In genomic region chr16:30429678-30430427, GRCh38 we compare ENCODE assay signal across 1 cellular context.
A peak's percentile ranks its signal among the peaks of the same experiment; 100 is the strongest.
TF ChIP-seq lines count a peak whose summit lies in the region.

Gene DCTPP1, minus strand, starts transcription at chr16:30430030. Its CDS starts 50 bp downstream, at chr16:30429980.

TF ChIP-seq in HepG2, 621 proteins besides CTCF, POLR2A, EP300 and RAD21 (continued from another document and continues in another):
- TF ChIP-seq ZNF609 (CRISPR knock-in tag; IDR thresholded peaks at IDR 0.05; ENCODE audit: borderline replicate concordance), result peak; percentile 56; the same call in 1 of the 2 replicates
- TF ChIP-seq TAF1 (CRISPR knock-in tag; IDR thresholded peaks at IDR 0.05), result peak; percentile 87
- TF ChIP-seq ZC3H13 (CRISPR knock-in tag; IDR thresholded peaks at IDR 0.05), result peak; percentile 82; the same call in 1 of the 2 replicates
- no peak for TF ChIP-seq RFX1 (IDR thresholded peaks at IDR 0.05)
- TF ChIP-seq KLF6 (CRISPR knock-in tag; IDR thresholded peaks at IDR 0.05), result peak; percentile 90
- TF ChIP-seq ZNF251 (CRISPR knock-in tag; IDR thresholded peaks at IDR 0.05), result peak; percentile 96; the same call in 1 of the 2 replicates
- TF ChIP-seq AGO1 (IDR thresholded peaks at IDR 0.05; ENCODE audit: low read depth, low read length, poor library complexity, severe bottlenecking), result peak; percentile 54
- TF ChIP-seq ZSCAN5A (CRISPR knock-in tag; IDR thresholded peaks at IDR 0.05; ENCODE audit: borderline replicate concordance), result no peak; the same call in 1 of the 2 replicates
- peak; percentile 69; the same call in 1 of the 2 replicates for TF ChIP-seq ZNF281 (CRISPR knock-in tag; IDR thresholded peaks at IDR 0.05; ENCODE audit: borderline replicate concordance)
- peak; percentile 71 for TF ChIP-seq AGO2 (optimal IDR thresholded peaks at IDR 0.05; ENCODE audit: low read depth, low read length)
- TF ChIP-seq CREB1 (IDR thresholded peaks at IDR 0.05), result peak; percentile 80
- TF ChIP-seq CREB1 (CRISPR knock-in tag; IDR thresholded peaks at IDR 0.05), result peak; percentile 93
- TF ChIP-seq BCL6 (CRISPR knock-in tag; IDR thresholded peaks at IDR 0.05), result no peak
- peak; percentile 84; the same call in 1 of the 2 replicates for TF ChIP-seq ZNF589 (CRISPR knock-in tag; conservative IDR thresholded peaks at IDR 0.05)
- TF ChIP-seq TSC22D2 (CRISPR knock-in tag; IDR thresholded peaks at IDR 0.05; ENCODE audit: borderline replicate concordance), result no peak
- TF ChIP-seq MAFK (conservative IDR thresholded peaks at IDR 0.05 in 1 of 2, IDR thresholded peaks at IDR 0.05 in 1 of 2; ENCODE audit: low read length in 2 of 2), result peak in 1 of 2 experiments; percentile 63; a peak in 2 of 4 replicates
- TF ChIP-seq ZNF230 (CRISPR knock-in tag; IDR thresholded peaks at IDR 0.05), result peak; percentile 52; the same call in 1 of the 2 replicates
- no peak for TF ChIP-seq JUNB (CRISPR knock-in tag; IDR thresholded peaks at IDR 0.05; ENCODE audit: borderline replicate concordance)
- peak; percentile 85; the same call in 1 of the 2 replicates for TF ChIP-seq ZNF318 (CRISPR knock-in tag; IDR thresholded peaks at IDR 0.05)
- peak; percentile 84 for TF ChIP-seq ELF3 (CRISPR knock-in tag; IDR thresholded peaks at IDR 0.05)
- peak; percentile 82; the same call in 1 of the 2 replicates for TF ChIP-seq MXD3 (CRISPR knock-in tag; IDR thresholded peaks at IDR 0.05)
- TF ChIP-seq SMARCE1 (IDR thresholded peaks at IDR 0.05; ENCODE audit: borderline replicate concordance), result no peak
- TF ChIP-seq ZNF326 (CRISPR knock-in tag; IDR thresholded peaks at IDR 0.05; ENCODE audit: borderline replicate concordance), result no peak
- TF ChIP-seq MTERF4 (CRISPR knock-in tag; IDR thresholded peaks at IDR 0.05), result peak; percentile 56; the same call in 1 of the 2 replicates
- TF ChIP-seq ZHX1 (CRISPR knock-in tag; IDR thresholded peaks at IDR 0.05; ENCODE audit: low read depth), result no peak; the same call in 1 of the 2 replicates
- TF ChIP-seq SAP130 (CRISPR knock-in tag; IDR thresholded peaks at IDR 0.05; ENCODE audit: low read depth), result peak; percentile 94
- 0 out of 2 replicates have a peak, but pooled peaks have one; percentile 7 for TF ChIP-seq ZBTB14 (CRISPR knock-in tag; IDR thresholded peaks at IDR 0.05)
- no peak; the same call in 1 of the 2 replicates for TF ChIP-seq CC2D1A (CRISPR knock-in tag; IDR thresholded peaks at IDR 0.05)
- TF ChIP-seq ZNF569 (CRISPR knock-in tag; IDR thresholded peaks at IDR 0.05; ENCODE audit: borderline replicate concordance), result peak; percentile 68; the same call in 1 of the 2 replicates
- no peak; the same call in 1 of the 2 replicates for TF ChIP-seq ZFP36L2 (CRISPR knock-in tag; IDR thresholded peaks at IDR 0.05)
- no peak; the same call in 1 of the 2 replicates for TF ChIP-seq SRY (CRISPR knock-in tag; IDR thresholded peaks at IDR 0.05)
- peak; percentile 45; the same call in 1 of the 2 replicates for TF ChIP-seq EED (CRISPR knock-in tag; IDR thresholded peaks at IDR 0.05)
- TF ChIP-seq HNRNPH1 (optimal IDR thresholded peaks at IDR 0.05; ENCODE audit: low read depth, low read length), result no peak
- peak; percentile 80 for TF ChIP-seq MIER2 (CRISPR knock-in tag; IDR thresholded peaks at IDR 0.05)
- TF ChIP-seq SP4 (CRISPR knock-in tag; IDR thresholded peaks at IDR 0.05), result peak; percentile 97
